ENCODE assay signal across 10 cellular contexts in the genomic region with DNA sequence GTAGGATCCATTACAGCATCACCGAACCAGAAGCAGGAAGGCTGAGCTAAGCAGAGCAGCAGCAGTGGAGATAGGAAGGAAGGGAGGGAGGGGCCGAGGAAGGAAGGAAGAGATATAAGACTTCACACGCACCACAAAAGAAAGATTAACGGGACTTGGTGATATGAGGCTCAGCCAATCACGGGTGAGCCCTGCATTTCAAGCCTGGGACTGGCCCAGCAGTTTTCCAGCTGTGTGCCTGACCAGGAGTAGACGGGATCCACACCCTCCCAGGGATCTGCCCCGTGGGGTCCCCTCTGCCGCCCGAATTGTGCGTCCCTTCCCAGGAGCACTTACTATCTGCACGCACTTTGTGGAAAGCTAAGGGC. TPM values are rescaled to one million over a fixed set of nuclear protein-coding genes. Genes with fewer than 3 reads are reported as not detected.
A peak's percentile ranks its signal among the peaks of the same experiment; 100 is the strongest.
DNase-seq lines count a peak whose midpoint lies in the region; ATAC-seq and TF ChIP-seq lines count a peak whose summit lies in the region.
"Had no signal": no experiment of that assay in that cellular context is flagged by ENCODE, and none has a peak within 500 bp of the region (broad histone marks: within the 10 kb centered on the region; RNA-seq: fewer than 3 reads in every experiment).

No MANE protein-coding gene starts in this region.

- H3K36me3 Mint-ChIP-seq in activated naive CD8-positive, alpha-beta T cell treated with anti-CD3 and anti-CD28 coated beads for 36 hours = peaks cover 6% of the 10 kb centered on the region

- whole genome bisulfite sequencing in HUES64 = 55% methylated on average over 10 of the region's 11 CpGs

- no peaks in the 10 kb centered on the region for H3K9me3 Mint-ChIP-seq in activated naive CD8-positive, alpha-beta T cell treated with anti-CD3 and anti-CD28 coated beads for 36 hours

- H3K27me3 ChIP-seq in HUES64 (ENCODE audit: insufficient read depth, low read length) = peaks cover 2% of the 10 kb centered on the region; the same call in 1 of the 2 replicates
- H3K27me3 ChIP-seq in left lung = peaks cover 0 to 54% of the 10 kb centered on the region in 2 donors

- ATAC-seq in left lung = peak; percentile 1
- ATAC-seq in HG02678 (IDR thresholded peaks at IDR 0.05; ENCODE audit: unreplicated experiment) = no peak
- ATAC-seq in GM19463 (IDR thresholded peaks at IDR 0.05; ENCODE audit: unreplicated experiment) = no peak

- no peaks in the 10 kb centered on the region for H3K27me3 Mint-ChIP-seq in activated naive CD8-positive, alpha-beta T cell treated with anti-CD3 and anti-CD28 coated beads for 36 hours

- peaks cover 39% of the 10 kb centered on the region for H3K4me1 Mint-ChIP-seq in activated naive CD8-positive, alpha-beta T cell treated with anti-CD3 and anti-CD28 coated beads for 36 hours

- H3K4me3 Mint-ChIP-seq in activated naive CD8-positive, alpha-beta T cell treated with anti-CD3 and anti-CD28 coated beads for 36 hours = peak overlapping the region; percentile 81

- H3K9ac ChIP-seq in HUES64 (ENCODE audit: low read depth, low read length) = no peak overlapping the region

- no peak overlapping the region for H3K27ac ChIP-seq in HUES64 (ENCODE audit: low read depth, low read length)
- H3K27ac ChIP-seq in left lung = peak overlapping the region in 1 of 2 donors; percentile 7
- H3K27ac ChIP-seq: SJSA1 had no signal

- peak; percentile 30 for DNase-seq in A172 (ENCODE audit: low spot score)
- DNase-seq in activated naive CD8-positive, alpha-beta T cell treated with anti-CD3 and anti-CD28 coated beads for 36 hours = no peak
- DNase-seq in left lung = no peak
- no peak for DNase-seq in NCI-H1694 (lab: John Stamatoyannopoulos, UW)
- DNase-seq in NOMO-1 treated with DMSO at 0.1 percent for 48 hours (lab: John Stamatoyannopoulos, UW; ENCODE audit: unreplicated experiment) = no peak
- DNase-seq: DMS 273 treated with DMSO at 0.1 percent for 48 hours had no signal

- H3K36me3 ChIP-seq in HUES64 (ENCODE audit: insufficient read depth, low read length) (no peaks in the 10 kb centered on the region), left lung (no peaks in the 10 kb centered on the region)
- H3K36me3 ChIP-seq: SJSA1 had no signal

- peaks cover 27% of the 10 kb centered on the region for H3K4me1 ChIP-seq in HUES64 (ENCODE audit: insufficient read depth, low read length)
- peaks cover 16 to 50% of the 10 kb centered on the region in 2 donors for H3K4me1 ChIP-seq in left lung

- H3K9me3 ChIP-seq in HUES64 (ENCODE audit: insufficient read depth, low read depth, low read length) (no peaks in the 10 kb centered on the region), left lung (no peaks in the 10 kb centered on the region)

- intact Hi-C loops in left lung (cut with DNase I) = no loop called here

- peak overlapping the region; percentile 83 for H3K27ac Mint-ChIP-seq in activated naive CD8-positive, alpha-beta T cell treated with anti-CD3 and anti-CD28 coated beads for 36 hours

- H3K4me3 ChIP-seq in HUES64 (ENCODE audit: low read length) = peak overlapping the region; percentile 1; the same call in 1 of the 2 replicates
- H3K4me3 ChIP-seq in left lung = peak overlapping the region in 1 of 2 donors; percentile 9
- H3K4me3 ChIP-seq: SJSA1 had no signal

- TF ChIP-seq CTCF in left lung (IDR thresholded peaks at IDR 0.05) = no peak

RNA-seq across cellular contexts. Expression of gene ATG9B, which starts 16.2 kb away (rescaled TPM):
- total RNA-seq in A172 (2014; rRNA removed; shearing (Covaris generic)) = not detected in 2 replicates
- 1.9 TPM for polyA plus RNA-seq in HUES64 (2013, experiment 1 of 2)
- polyA plus RNA-seq in HUES64 (2013, experiment 2 of 2) = 3.7 TPM
- 10 to 100 TPM; 12.3 TPM for total RNA-seq in activated naive CD8-positive, alpha-beta T cell treated with anti-CD3 and anti-CD28 coated beads for 36 hours
- total RNA-seq in left lung = under 1 TPM; 0.68 to 0.70 TPM
- total RNA-seq: SJSA1 had no signal

RNA-seq across cellular contexts. Expression of gene NOS3, which starts 17.3 kb away (rescaled TPM):
- total RNA-seq in A172 (2014; rRNA removed; shearing (Covaris generic)) = 0.74 and 2.5 TPM in 2 replicates
- 6.1 TPM for polyA plus RNA-seq in HUES64 (2013, experiment 1 of 2)
- 9.2 TPM for polyA plus RNA-seq in HUES64 (2013, experiment 2 of 2)
- 1 to 10 TPM; 5.8 to 6.1 TPM for total RNA-seq in activated naive CD8-positive, alpha-beta T cell treated with anti-CD3 and anti-CD28 coated beads for 36 hours
- total RNA-seq in left lung = 10 to 100 TPM; 12.1 to 21.8 TPM
- total RNA-seq: SJSA1 had no signal

RNA-seq across cellular contexts. Expression of gene ABCB8, which starts 20.1 kb away (rescaled TPM):
- 35.6 and 40.2 TPM in 2 replicates for total RNA-seq in A172 (2014; rRNA removed; shearing (Covaris generic))
- 14.4 TPM for polyA plus RNA-seq in HUES64 (2013, experiment 1 of 2)
- 14.5 TPM for polyA plus RNA-seq in HUES64 (2013, experiment 2 of 2)
- 10 to 100 TPM; 34.3 to 37.6 TPM for total RNA-seq in activated naive CD8-positive, alpha-beta T cell treated with anti-CD3 and anti-CD28 coated beads for 36 hours
- total RNA-seq in left lung = 10 to 100 TPM; 47.5 to 52.1 TPM

RNA-seq across cellular contexts. Expression of gene KCNH2, which starts 30.0 kb away (rescaled TPM):
- 1.7 and 3.5 TPM in 2 replicates for total RNA-seq in A172 (2014; rRNA removed; shearing (Covaris generic))
- polyA plus RNA-seq in HUES64 (2013, experiment 1 of 2) = 5.3 TPM
- polyA plus RNA-seq in HUES64 (2013, experiment 2 of 2) = 8.0 TPM
- total RNA-seq in activated naive CD8-positive, alpha-beta T cell treated with anti-CD3 and anti-CD28 coated beads for 36 hours = under 1 TPM; 0.22 to 0.45 TPM
- total RNA-seq in left lung = 1 to 10 TPM in 1 of 2 donors, under 1 TPM in 1; 0.82 to 1.3 TPM
- total RNA-seq: SJSA1 had no signal

RNA-seq across cellular contexts. Expression of gene ASIC3, which starts 40.2 kb away (rescaled TPM):
- total RNA-seq in A172 (2014; rRNA removed; shearing (Covaris generic)) = 0.31 and 0.53 TPM in 2 replicates
- 0.75 TPM for polyA plus RNA-seq in HUES64 (2013, experiment 1 of 2)
- polyA plus RNA-seq in HUES64 (2013, experiment 2 of 2) = 1.0 TPM
- total RNA-seq in activated naive CD8-positive, alpha-beta T cell treated with anti-CD3 and anti-CD28 coated beads for 36 hours = 1 to 10 TPM; 2.7 to 3.2 TPM
- 1 to 10 TPM; 2.7 to 3.5 TPM for total RNA-seq in left lung
- total RNA-seq: SJSA1 had no signal

Comparison
In these comparisons a context has a peak if more than half of its experiments do, and no peak if none do; other contexts are left out.
1. RNA of gene ATG9B, which starts 16.2 kb away (total RNA-seq): 12.3 TPM in activated naive CD8-positive, alpha-beta T cell treated with anti-CD3 and anti-CD28 coated beads for 36 hours; 0.68 to 0.70 TPM in left lung and not detected in A172; every median in the first group is over 4 times any median in the second.